18 cellular contexts compared by ENCODE assay signal in the genomic region with DNA sequence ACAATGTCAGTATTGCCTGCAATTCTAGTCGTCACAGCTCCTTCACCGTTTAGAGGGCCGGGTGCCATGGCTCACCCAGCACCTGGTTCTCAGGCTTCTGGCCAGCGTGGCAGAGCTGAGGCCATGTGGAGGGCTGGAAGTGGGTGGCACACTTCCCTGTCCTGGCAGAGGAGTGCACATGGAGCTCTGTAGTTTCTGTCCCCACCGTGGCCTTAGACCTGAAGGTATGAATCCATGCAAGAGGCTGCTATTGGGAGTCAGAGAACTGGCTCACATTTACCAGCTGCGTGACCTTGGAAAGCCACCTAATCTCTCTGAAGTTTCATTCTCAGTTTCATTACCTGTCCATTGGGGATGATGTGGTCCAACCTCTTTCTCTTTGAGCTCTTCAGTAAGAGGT. TPM values are rescaled to one million over a fixed set of nuclear protein-coding genes. Genes with fewer than 3 reads are reported as not detected.
A peak's percentile ranks its signal among the peaks of the same experiment; 100 is the strongest.
DNase-seq lines count a peak whose midpoint lies in the region; ATAC-seq and TF ChIP-seq lines count a peak whose summit lies in the region.
"Had no signal": no experiment of that assay in that cellular context is flagged by ENCODE, and none has a peak within 500 bp of the region (broad histone marks: within the 10 kb centered on the region; RNA-seq: fewer than 3 reads in every experiment).

No MANE protein-coding gene starts in this region.

- no peaks in the 10 kb centered on the region for H3K36me3 ChIP-seq in upper lobe of left lung
- H3K36me3 ChIP-seq: tibial nerve had no signal

- ATAC-seq in left ventricle myocardium superior (peak; percentile 72), HG02759 (IDR thresholded peaks at IDR 0.05; ENCODE audit: unreplicated experiment) (peak; percentile 62), HG03457 (IDR thresholded peaks at IDR 0.05; ENCODE audit: unreplicated experiment) (peak; percentile 88), upper lobe of left lung (ENCODE audit: low FRiP score in 2 of 2) (no peak), WTC11 (no peak)
- ATAC-seq: GM23338 had no signal

- no peaks in the 10 kb centered on the region for H3K4me1 ChIP-seq in upper lobe of left lung
- H3K4me1 ChIP-seq: tibial nerve had no signal

- no peak for TF ChIP-seq POLR2A in upper lobe of left lung (IDR thresholded peaks at IDR 0.05)

- no peaks in the 10 kb centered on the region for H3K36me3 Mint-ChIP-seq in WTC11
- H3K36me3 Mint-ChIP-seq: CD4-positive, CD25-positive, alpha-beta regulatory T cell had no signal

- DNase-seq in left ventricle myocardium superior (peak; percentile 48), cardiac septum (ENCODE audit: low spot score) (no peak), COLO668 (lab: John Stamatoyannopoulos, UW; ENCODE audit: unreplicated experiment) (no peak), KBM-7 (no peak), upper lobe of left lung (no peak), WTC11 (ENCODE audit: low spot score) (no peak)
- DNase-seq: amygdala; CD4-positive, CD25-positive, alpha-beta regulatory T cell; DND-41; IMR-90; NCI-H1048; NCI-H774; stimulated activated CD4-positive, alpha-beta T cell treated with anti-CD3 and anti-CD28 coated beads, Interleukin-4, amount 100 ng/mL, for 4 hours had no signal

- POLR2A ChIA-PET in WTC11 (lab: Charles Lee): no interaction called here

- TF ChIP-seq CTCF in upper lobe of left lung (IDR thresholded peaks at IDR 0.05) (no peak), WTC11 (IDR thresholded peaks at IDR 0.05) (no peak)

- H3K27me3 ChIP-seq in upper lobe of left lung: no peaks in the 10 kb centered on the region
- H3K27me3 ChIP-seq: tibial nerve had no signal

- intact Hi-C loops in left ventricle myocardium superior (cut with micrococcal nuclease) (no loop called here), cardiac septum (cut with DNase I) (no loop called here)

- in situ Hi-C loops in KBM-7 (cut with MboI; ENCODE audit: low pct_unique_long_range_greater_than_20kb, low sequenced_read_pairs): no loop called here

- no peak overlapping the region for H3K4me3 Mint-ChIP-seq in WTC11
- H3K4me3 Mint-ChIP-seq: CD4-positive, CD25-positive, alpha-beta regulatory T cell; GM23338 had no signal

- H3K27me3 Mint-ChIP-seq in WTC11 (ENCODE audit: low read depth): no peaks in the 10 kb centered on the region

- no peaks in the 10 kb centered on the region for H3K9me3 ChIP-seq in upper lobe of left lung
- H3K9me3 ChIP-seq: tibial nerve had no signal

- no peaks in the 10 kb centered on the region for H3K9me3 Mint-ChIP-seq in WTC11
- H3K9me3 Mint-ChIP-seq: CD4-positive, CD25-positive, alpha-beta regulatory T cell; GM23338 had no signal

- CTCF ChIA-PET in WTC11 (lab: Charles Lee): interaction anchor here (1.4 kb wide), 1 partner anchor 21 kb away, joined by 6 read pairs; no protein-coding TSS in a partner anchor

- no peak overlapping the region for H3K4me3 ChIP-seq in upper lobe of left lung
- H3K4me3 ChIP-seq: GM23338, tibial nerve had no signal

- no peak for TF ChIP-seq EP300 in upper lobe of left lung (IDR thresholded peaks at IDR 0.05)

- H3K27ac Mint-ChIP-seq in WTC11: no peak overlapping the region
- H3K27ac Mint-ChIP-seq: CD4-positive, CD25-positive, alpha-beta regulatory T cell; GM23338 had no signal

- H3K4me1 Mint-ChIP-seq in WTC11: peaks cover 10% of the 10 kb centered on the region
- H3K4me1 Mint-ChIP-seq: CD4-positive, CD25-positive, alpha-beta regulatory T cell had no signal

- H3K27ac ChIP-seq in upper lobe of left lung: no peak overlapping the region
- H3K27ac ChIP-seq: tibial nerve, VCaP had no signal

- WGBS in upper lobe of left lung, 2 donors: 88 to 90% methylated on average over 1 to 6 of the region's 6 CpGs

TF ChIP-seq in WTC11, 78 proteins besides CTCF, POLR2A, EP300 and RAD21:
- no peak for TF ChIP-seq ATF3 (CRISPR knock-in tag; conservative IDR thresholded peaks at IDR 0.05)
- TF ChIP-seq E2F4 (CRISPR knock-in tag; IDR thresholded peaks at IDR 0.05; ENCODE audit: borderline replicate concordance, low read depth): no peak
- TF ChIP-seq NFYB (CRISPR knock-in tag; conservative IDR thresholded peaks at IDR 0.05; ENCODE audit: low read depth): no peak
- TF ChIP-seq EMX1 (CRISPR knock-in tag; IDR thresholded peaks at IDR 0.05): no peak
- TF ChIP-seq ZNF263 (CRISPR knock-in tag; IDR thresholded peaks at IDR 0.05; ENCODE audit: low read depth): no peak
- TF ChIP-seq, protein P1, sequence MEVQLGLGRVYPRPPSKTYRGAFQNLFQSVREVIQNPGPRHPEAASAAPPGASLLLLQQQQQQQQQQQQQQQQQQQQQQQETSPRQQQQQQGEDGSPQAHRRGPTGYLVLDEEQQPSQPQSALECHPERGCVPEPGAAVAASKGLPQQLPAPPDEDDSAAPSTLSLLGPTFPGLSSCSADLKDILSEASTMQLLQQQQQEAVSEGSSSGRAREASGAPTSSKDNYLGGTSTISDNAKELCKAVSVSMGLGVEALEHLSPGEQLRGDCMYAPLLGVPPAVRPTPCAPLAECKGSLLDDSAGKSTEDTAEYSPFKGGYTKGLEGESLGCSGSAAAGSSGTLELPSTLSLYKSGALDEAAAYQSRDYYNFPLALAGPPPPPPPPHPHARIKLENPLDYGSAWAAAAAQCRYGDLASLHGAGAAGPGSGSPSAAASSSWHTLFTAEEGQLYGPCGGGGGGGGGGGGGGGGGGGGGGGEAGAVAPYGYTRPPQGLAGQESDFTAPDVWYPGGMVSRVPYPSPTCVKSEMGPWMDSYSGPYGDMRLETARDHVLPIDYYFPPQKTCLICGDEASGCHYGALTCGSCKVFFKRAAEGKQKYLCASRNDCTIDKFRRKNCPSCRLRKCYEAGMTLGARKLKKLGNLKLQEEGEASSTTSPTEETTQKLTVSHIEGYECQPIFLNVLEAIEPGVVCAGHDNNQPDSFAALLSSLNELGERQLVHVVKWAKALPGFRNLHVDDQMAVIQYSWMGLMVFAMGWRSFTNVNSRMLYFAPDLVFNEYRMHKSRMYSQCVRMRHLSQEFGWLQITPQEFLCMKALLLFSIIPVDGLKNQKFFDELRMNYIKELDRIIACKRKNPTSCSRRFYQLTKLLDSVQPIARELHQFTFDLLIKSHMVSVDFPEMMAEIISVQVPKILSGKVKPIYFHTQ (CRISPR knock-in tag; IDR thresholded peaks at IDR 0.05): no peak
- TF ChIP-seq TEAD4 (CRISPR knock-in tag; IDR thresholded peaks at IDR 0.05): no peak
- no peak for TF ChIP-seq RELA (CRISPR knock-in tag; IDR thresholded peaks at IDR 0.05; ENCODE audit: borderline replicate concordance)

RNA-seq across cellular contexts. Expression of gene EPHB1, which starts 22.2 kb away (rescaled TPM):
- total RNA-seq in left ventricle myocardium superior (1.8 TPM), cardiac septum (1.1 TPM), upper lobe of left lung (10 to 100 TPM in 1 of 6 donors, 1 to 10 TPM in 4, not detected in 1; 1.3 to 14.6 (median 2.4) TPM), WTC11 (2021) (7.0 to 9.9 TPM (median 8.2 TPM) in 3 replicates)

Comparison
In these comparisons a context has a peak if more than half of its experiments do, and no peak if none do; other contexts are left out.
1. ATAC-seq: peak in left ventricle myocardium superior (single experiment), HG02759 (single experiment) and HG03457 (single experiment); none in upper lobe of left lung (0 of 2) and WTC11 (single experiment).